Comparison of ENCODE assay signal across 1 cellular context in the genomic region with DNA sequence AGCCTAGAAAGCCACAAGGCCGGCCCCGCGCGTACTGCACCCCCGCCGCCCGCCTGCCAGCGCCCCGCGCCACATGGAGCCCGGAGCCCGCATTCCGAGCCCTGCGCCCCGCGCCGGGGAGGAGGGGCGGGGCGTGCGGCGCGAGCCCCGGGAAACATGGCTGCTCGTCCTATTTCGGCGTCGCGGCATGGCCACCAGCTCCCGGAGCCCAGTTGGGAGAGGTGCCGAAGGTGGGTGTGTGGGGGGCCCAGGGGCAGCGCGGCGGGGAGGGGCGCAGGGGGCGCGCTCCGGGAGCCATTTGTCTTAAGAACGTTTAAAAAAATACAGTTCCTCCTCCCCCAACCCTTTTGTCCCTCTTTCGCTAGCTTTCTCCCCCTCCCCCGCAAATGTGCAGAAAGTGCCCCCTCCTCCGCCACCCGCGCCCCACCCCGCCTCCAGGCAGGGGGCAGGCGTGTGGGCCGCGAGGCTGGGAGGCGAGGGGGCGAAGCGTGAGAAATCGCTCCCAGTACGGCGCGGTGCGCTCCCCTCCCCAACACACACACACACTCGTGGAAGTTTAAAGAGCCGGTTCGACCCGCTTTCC.
TF ChIP-seq lines count a peak whose summit lies in the region.

No MANE protein-coding gene starts in this region.

TF ChIP-seq in K562, 482 proteins besides CTCF, POLR2A, EP300 and RAD21 (continued from another document and continues in another):
- TF ChIP-seq, protein P1, sequence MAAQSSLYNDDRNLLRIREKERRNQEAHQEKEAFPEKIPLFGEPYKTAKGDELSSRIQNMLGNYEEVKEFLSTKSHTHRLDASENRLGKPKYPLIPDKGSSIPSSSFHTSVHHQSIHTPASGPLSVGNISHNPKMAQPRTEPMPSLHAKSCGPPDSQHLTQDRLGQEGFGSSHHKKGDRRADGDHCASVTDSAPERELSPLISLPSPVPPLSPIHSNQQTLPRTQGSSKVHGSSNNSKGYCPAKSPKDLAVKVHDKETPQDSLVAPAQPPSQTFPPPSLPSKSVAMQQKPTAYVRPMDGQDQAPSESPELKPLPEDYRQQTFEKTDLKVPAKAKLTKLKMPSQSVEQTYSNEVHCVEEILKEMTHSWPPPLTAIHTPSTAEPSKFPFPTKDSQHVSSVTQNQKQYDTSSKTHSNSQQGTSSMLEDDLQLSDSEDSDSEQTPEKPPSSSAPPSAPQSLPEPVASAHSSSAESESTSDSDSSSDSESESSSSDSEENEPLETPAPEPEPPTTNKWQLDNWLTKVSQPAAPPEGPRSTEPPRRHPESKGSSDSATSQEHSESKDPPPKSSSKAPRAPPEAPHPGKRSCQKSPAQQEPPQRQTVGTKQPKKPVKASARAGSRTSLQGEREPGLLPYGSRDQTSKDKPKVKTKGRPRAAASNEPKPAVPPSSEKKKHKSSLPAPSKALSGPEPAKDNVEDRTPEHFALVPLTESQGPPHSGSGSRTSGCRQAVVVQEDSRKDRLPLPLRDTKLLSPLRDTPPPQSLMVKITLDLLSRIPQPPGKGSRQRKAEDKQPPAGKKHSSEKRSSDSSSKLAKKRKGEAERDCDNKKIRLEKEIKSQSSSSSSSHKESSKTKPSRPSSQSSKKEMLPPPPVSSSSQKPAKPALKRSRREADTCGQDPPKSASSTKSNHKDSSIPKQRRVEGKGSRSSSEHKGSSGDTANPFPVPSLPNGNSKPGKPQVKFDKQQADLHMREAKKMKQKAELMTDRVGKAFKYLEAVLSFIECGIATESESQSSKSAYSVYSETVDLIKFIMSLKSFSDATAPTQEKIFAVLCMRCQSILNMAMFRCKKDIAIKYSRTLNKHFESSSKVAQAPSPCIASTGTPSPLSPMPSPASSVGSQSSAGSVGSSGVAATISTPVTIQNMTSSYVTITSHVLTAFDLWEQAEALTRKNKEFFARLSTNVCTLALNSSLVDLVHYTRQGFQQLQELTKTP (IDR thresholded peaks at IDR 0.05; ENCODE audit: low read depth in 1 of 2, partially characterized antibody in 2 of 2), result no peak
- no peak for TF ChIP-seq BRD9 (IDR thresholded peaks at IDR 0.05; ENCODE audit: low read depth, partially characterized antibody)
- no peak for TF ChIP-seq ZNF3 (CRISPR knock-in tag; IDR thresholded peaks at IDR 0.05)
- TF ChIP-seq ZNF431 (CRISPR knock-in tag; IDR thresholded peaks at IDR 0.05), result no peak
- no peak for TF ChIP-seq RFX1 (IDR thresholded peaks at IDR 0.05)
- TF ChIP-seq, protein P2, sequence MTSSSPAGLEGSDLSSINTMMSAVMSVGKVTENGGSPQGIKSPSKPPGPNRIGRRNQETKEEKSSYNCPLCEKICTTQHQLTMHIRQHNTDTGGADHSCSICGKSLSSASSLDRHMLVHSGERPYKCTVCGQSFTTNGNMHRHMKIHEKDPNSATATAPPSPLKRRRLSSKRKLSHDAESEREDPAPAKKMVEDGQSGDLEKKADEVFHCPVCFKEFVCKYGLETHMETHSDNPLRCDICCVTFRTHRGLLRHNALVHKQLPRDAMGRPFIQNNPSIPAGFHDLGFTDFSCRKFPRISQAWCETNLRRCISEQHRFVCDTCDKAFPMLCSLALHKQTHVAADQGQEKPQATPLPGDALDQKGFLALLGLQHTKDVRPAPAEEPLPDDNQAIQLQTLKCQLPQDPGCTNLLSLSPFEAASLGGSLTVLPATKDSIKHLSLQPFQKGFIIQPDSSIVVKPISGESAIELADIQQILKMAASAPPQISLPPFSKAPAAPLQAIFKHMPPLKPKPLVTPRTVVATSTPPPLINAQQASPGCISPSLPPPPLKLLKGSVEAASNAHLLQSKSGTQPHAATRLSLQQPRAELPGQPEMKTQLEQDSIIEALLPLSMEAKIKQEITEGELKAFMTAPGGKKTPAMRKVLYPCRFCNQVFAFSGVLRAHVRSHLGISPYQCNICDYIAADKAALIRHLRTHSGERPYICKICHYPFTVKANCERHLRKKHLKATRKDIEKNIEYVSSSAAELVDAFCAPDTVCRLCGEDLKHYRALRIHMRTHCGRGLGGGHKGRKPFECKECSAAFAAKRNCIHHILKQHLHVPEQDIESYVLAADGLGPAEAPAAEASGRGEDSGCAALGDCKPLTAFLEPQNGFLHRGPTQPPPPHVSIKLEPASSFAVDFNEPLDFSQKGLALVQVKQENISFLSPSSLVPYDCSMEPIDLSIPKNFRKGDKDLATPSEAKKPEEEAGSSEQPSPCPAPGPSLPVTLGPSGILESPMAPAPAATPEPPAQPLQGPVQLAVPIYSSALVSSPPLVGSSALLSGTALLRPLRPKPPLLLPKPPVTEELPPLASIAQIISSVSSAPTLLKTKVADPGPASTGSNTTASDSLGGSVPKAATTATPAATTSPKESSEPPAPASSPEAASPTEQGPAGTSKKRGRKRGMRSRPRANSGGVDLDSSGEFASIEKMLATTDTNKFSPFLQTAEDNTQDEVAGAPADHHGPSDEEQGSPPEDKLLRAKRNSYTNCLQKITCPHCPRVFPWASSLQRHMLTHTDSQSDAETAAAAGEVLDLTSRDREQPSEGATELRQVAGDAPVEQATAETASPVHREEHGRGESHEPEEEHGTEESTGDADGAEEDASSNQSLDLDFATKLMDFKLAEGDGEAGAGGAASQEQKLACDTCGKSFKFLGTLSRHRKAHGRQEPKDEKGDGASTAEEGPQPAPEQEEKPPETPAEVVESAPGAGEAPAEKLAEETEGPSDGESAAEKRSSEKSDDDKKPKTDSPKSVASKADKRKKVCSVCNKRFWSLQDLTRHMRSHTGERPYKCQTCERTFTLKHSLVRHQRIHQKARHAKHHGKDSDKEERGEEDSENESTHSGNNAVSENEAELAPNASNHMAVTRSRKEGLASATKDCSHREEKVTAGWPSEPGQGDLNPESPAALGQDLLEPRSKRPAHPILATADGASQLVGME (CRISPR knock-in tag; IDR thresholded peaks at IDR 0.05), result no peak
- no peak for TF ChIP-seq ZNF24 (IDR thresholded peaks at IDR 0.05)
- TF ChIP-seq MYNN (IDR thresholded peaks at IDR 0.05), result 0 out of 2 replicates have a peak, but pooled peaks have one; percentile 48
- no peak for TF ChIP-seq MYNN (CRISPR knock-in tag; IDR thresholded peaks at IDR 0.05)
- TF ChIP-seq DMBX1 (CRISPR knock-in tag; IDR thresholded peaks at IDR 0.05; ENCODE audit: borderline replicate concordance), result no peak
- no peak for TF ChIP-seq PHB (CRISPR knock-in tag; IDR thresholded peaks at IDR 0.05)
- TF ChIP-seq STAT5A (IDR thresholded peaks at IDR 0.05; ENCODE audit: borderline replicate concordance, low read length), result no peak
- TF ChIP-seq KLF1 (tag; IDR thresholded peaks at IDR 0.05), result no peak
- TF ChIP-seq, protein P3, sequence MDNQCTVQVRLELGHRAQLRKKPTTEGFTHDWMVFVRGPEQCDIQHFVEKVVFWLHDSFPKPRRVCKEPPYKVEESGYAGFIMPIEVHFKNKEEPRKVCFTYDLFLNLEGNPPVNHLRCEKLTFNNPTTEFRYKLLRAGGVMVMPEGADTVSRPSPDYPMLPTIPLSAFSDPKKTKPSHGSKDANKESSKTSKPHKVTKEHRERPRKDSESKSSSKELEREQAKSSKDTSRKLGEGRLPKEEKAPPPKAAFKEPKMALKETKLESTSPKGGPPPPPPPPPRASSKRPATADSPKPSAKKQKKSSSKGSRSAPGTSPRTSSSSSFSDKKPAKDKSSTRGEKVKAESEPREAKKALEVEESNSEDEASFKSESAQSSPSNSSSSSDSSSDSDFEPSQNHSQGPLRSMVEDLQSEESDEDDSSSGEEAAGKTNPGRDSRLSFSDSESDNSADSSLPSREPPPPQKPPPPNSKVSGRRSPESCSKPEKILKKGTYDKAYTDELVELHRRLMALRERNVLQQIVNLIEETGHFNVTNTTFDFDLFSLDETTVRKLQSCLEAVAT (IDR thresholded peaks at IDR 0.05), result 0 out of 4 replicates have a peak, but pooled peaks of 1 of the 2 experiments have one; percentile 10
- TF ChIP-seq, protein P4, sequence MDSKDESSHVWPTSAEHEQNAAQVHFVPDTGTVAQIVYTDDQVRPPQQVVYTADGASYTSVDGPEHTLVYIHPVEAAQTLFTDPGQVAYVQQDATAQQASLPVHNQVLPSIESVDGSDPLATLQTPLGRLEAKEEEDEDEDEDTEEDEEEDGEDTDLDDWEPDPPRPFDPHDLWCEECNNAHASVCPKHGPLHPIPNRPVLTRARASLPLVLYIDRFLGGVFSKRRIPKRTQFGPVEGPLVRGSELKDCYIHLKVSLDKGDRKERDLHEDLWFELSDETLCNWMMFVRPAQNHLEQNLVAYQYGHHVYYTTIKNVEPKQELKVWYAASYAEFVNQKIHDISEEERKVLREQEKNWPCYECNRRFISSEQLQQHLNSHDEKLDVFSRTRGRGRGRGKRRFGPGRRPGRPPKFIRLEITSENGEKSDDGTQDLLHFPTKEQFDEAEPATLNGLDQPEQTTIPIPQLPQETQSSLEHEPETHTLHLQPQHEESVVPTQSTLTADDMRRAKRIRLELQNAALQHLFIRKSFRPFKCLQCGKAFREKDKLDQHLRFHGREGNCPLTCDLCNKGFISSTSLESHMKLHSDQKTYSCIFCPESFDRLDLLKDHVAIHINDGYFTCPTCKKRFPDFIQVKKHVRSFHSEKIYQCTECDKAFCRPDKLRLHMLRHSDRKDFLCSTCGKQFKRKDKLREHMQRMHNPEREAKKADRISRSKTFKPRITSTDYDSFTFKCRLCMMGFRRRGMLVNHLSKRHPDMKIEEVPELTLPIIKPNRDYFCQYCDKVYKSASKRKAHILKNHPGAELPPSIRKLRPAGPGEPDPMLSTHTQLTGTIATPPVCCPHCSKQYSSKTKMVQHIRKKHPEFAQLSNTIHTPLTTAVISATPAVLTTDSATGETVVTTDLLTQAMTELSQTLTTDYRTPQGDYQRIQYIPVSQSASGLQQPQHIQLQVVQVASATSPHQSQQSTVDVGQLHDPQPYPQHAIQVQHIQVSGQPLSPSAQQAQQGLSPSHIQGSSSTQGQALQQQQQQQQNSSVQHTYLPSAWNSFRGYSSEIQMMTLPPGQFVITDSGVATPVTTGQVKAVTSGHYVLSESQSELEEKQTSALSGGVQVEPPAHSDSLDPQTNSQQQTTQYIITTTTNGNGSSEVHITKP (IDR thresholded peaks at IDR 0.05; ENCODE audit: partially characterized antibody), result no peak
- no peak for TF ChIP-seq POLR2B (IDR thresholded peaks at IDR 0.05; ENCODE audit: low read depth, partially characterized antibody)
- TF ChIP-seq, protein P5, sequence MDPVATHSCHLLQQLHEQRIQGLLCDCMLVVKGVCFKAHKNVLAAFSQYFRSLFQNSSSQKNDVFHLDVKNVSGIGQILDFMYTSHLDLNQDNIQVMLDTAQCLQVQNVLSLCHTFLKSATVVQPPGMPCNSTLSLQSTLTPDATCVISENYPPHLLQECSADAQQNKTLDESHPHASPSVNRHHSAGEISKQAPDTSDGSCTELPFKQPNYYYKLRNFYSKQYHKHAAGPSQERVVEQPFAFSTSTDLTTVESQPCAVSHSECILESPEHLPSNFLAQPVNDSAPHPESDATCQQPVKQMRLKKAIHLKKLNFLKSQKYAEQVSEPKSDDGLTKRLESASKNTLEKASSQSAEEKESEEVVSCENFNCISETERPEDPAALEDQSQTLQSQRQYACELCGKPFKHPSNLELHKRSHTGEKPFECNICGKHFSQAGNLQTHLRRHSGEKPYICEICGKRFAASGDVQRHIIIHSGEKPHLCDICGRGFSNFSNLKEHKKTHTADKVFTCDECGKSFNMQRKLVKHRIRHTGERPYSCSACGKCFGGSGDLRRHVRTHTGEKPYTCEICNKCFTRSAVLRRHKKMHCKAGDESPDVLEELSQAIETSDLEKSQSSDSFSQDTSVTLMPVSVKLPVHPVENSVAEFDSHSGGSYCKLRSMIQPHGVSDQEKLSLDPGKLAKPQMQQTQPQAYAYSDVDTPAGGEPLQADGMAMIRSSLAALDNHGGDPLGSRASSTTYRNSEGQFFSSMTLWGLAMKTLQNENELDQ (CRISPR knock-in tag; IDR thresholded peaks at IDR 0.05; ENCODE audit: borderline replicate concordance), result no peak
- TF ChIP-seq, protein P6, sequence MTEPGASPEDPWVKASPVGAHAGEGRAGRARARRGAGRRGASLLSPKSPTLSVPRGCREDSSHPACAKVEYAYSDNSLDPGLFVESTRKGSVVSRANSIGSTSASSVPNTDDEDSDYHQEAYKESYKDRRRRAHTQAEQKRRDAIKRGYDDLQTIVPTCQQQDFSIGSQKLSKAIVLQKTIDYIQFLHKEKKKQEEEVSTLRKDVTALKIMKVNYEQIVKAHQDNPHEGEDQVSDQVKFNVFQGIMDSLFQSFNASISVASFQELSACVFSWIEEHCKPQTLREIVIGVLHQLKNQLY (CRISPR knock-in tag; conservative IDR thresholded peaks at IDR 0.05), result no peak
